ENCODE assay signal across 8 cellular contexts in genomic region chr19:43619262-43620060, GRCh38. TPM values are rescaled to one million over a fixed set of nuclear protein-coding genes. Genes with fewer than 3 reads are reported as not detected.
DNase-seq lines count a peak whose midpoint lies in the region; ATAC-seq and TF ChIP-seq lines count a peak whose summit lies in the region.

TSS of gene ZNF428 (minus strand) at chr19:43619629. CDS start at chr19:43614304, 5,325 bp downstream.

- H3K4me2 ChIP-seq in neural cell (ENCODE audit: low read length), result peak within 1 kb of the TSS; percentile 92

- H3K9me3 ChIP-seq in neural cell (ENCODE audit: low read length), result no peaks in the 10 kb centered on the region

- TF ChIP-seq RAD21 in neural cell (conservative IDR thresholded peaks at IDR 0.05), result no peak

- peak; percentile 92 for ATAC-seq in stimulated activated naive CD8-positive, alpha-beta T cell treated with anti-CD3 and anti-CD28 coated beads, Interleukin-15, amount 100 ng/mL, for 72 hours

- no peaks in the 10 kb centered on the region for H4K20me1 ChIP-seq in neural cell (ENCODE audit: insufficient read depth)

- H3K79me2 ChIP-seq in neural cell (replicated peaks; ENCODE audit: insufficient read depth, low read length), result peaks cover 44% of the 10 kb centered on the region

- DNase-seq in ELR (ENCODE audit: low read depth) (peak; percentile 87), H4 (ENCODE audit: low spot score) (peak; percentile 84), LoVo (ENCODE audit: low spot score) (peak; percentile 89), SHP77 treated with DMSO at 0.1 percent for 48 hours (lab: John Stamatoyannopoulos, UW) (peak; percentile 71), activated gamma-delta T cell treated with Interleukin-2 at 50 U/mL for 16 hours (peak; percentile 80), fibroblast of villous mesenchyme (ENCODE audit: low read depth) (peak; percentile 87)
- DNase-seq in stimulated activated naive CD8-positive, alpha-beta T cell treated with anti-CD3 and anti-CD28 coated beads, Interleukin-15, amount 100 ng/mL, for 72 hours, result peak; percentile 89 to 90

- no peaks in the 10 kb centered on the region for H3K27me3 ChIP-seq in neural cell (ENCODE audit: insufficient read depth, low read depth, low read length)

- H2AFZ ChIP-seq in neural cell (ENCODE audit: low read depth, low read length), result peak within 1 kb of the TSS; percentile 88

- H3K9me2 ChIP-seq in neural cell (ENCODE audit: insufficient read depth, low read length), result no peaks in the 10 kb centered on the region

- peak within 1 kb of the TSS; percentile 98 to 99 for H3K27ac Mint-ChIP-seq in stimulated activated naive CD8-positive, alpha-beta T cell treated with anti-CD3 and anti-CD28 coated beads, Interleukin-15, amount 100 ng/mL, for 72 hours

- peak within 1 kb of the TSS; percentile 93 to 95 for H3K4me3 Mint-ChIP-seq in stimulated activated naive CD8-positive, alpha-beta T cell treated with anti-CD3 and anti-CD28 coated beads, Interleukin-15, amount 100 ng/mL, for 72 hours

- peak within 1 kb of the TSS; percentile 97 for H3K9ac ChIP-seq in neural cell (ENCODE audit: low read length)

- H3K4me1 Mint-ChIP-seq in stimulated activated naive CD8-positive, alpha-beta T cell treated with anti-CD3 and anti-CD28 coated beads, Interleukin-15, amount 100 ng/mL, for 72 hours, result peaks cover 46% of the 10 kb centered on the region

- TF ChIP-seq CTCF in fibroblast of villous mesenchyme (IDR thresholded peaks at IDR 0.05; ENCODE audit: insufficient read depth, low read depth, low read length) (no peak), neural cell (IDR thresholded peaks at IDR 0.05; ENCODE audit: poor library complexity, severe bottlenecking) (peak; percentile 32)

- H3K27ac ChIP-seq in neural cell (ENCODE audit: low read length), result peak within 1 kb of the TSS; percentile 99

- H3K36me3 ChIP-seq in neural cell (ENCODE audit: insufficient read depth, low read length), result no peaks in the 10 kb centered on the region

- H3F3A ChIP-seq in neural cell (ENCODE audit: insufficient read depth, low read length, poor library complexity, severe bottlenecking), result peaks cover 9% of the 10 kb centered on the region

- no peaks in the 10 kb centered on the region for H3K9me3 Mint-ChIP-seq in stimulated activated naive CD8-positive, alpha-beta T cell treated with anti-CD3 and anti-CD28 coated beads, Interleukin-15, amount 100 ng/mL, for 72 hours

- peak; percentile 77 for TF ChIP-seq EP300 in neural cell (conservative IDR thresholded peaks at IDR 0.05; ENCODE audit: poor library complexity, severe bottlenecking)

- H3K4me3 ChIP-seq in fibroblast of villous mesenchyme (ENCODE audit: low read depth, low read length), result peak within 1 kb of the TSS; percentile 68
- H3K4me3 ChIP-seq in neural cell (ENCODE audit: low read length), result peak within 1 kb of the TSS; percentile 85

- no peaks in the 10 kb centered on the region for H3K27me3 Mint-ChIP-seq in stimulated activated naive CD8-positive, alpha-beta T cell treated with anti-CD3 and anti-CD28 coated beads, Interleukin-15, amount 100 ng/mL, for 72 hours

TF ChIP-seq in neural cell, 6 proteins besides CTCF, POLR2A, EP300 and RAD21:
- TF ChIP-seq EZH2 (IDR thresholded peaks at IDR 0.05; ENCODE audit: borderline replicate concordance, insufficient read depth, low read length, poor library complexity, severe bottlenecking) (no peak), REST (IDR thresholded peaks at IDR 0.05; ENCODE audit: borderline replicate concordance) (peak; percentile 54), SMC3 (conservative IDR thresholded peaks at IDR 0.05; ENCODE audit: poor library complexity) (peak; percentile 50), TAF1 (IDR thresholded peaks at IDR 0.05; ENCODE audit: low read depth) (peak; percentile 90), POLR2AphosphoS5 (IDR thresholded peaks at IDR 0.05) (peak; percentile 93), MXI1 (conservative IDR thresholded peaks at IDR 0.05; ENCODE audit: poor library complexity, severe bottlenecking) (peak; percentile 73)

RNA-seq across cellular contexts. Expression of gene ZNF428, which starts in this region (rescaled TPM):
- 20.4 and 34.2 TPM in 2 replicates for total RNA-seq in H4 (2014; rRNA removed; shearing (Covaris generic))
- total RNA-seq in fibroblast of villous mesenchyme, result 25.0 and 31.9 TPM in 2 replicates
- 983 and 1,008 TPM in 2 replicates for polyA plus RNA-seq in neural cell
- 194 and 197 TPM in 2 replicates for polyA minus RNA-seq in neural cell

Comparison
In these comparisons a context has a peak if more than half of its experiments do, and no peak if none do; other contexts are left out.
1. Peak in every context shown above with its lines: DNase-seq, ATAC-seq, H3K4me3 ChIP-seq and H3K27ac ChIP-seq.